19 cellular contexts compared by ENCODE assay signal in genomic region chr19:3910105-3910504, GRCh38. TPM values are rescaled to one million over a fixed set of nuclear protein-coding genes. Genes with fewer than 3 reads are reported as not detected.
DNase-seq lines count a peak whose midpoint lies in the region; ATAC-seq and TF ChIP-seq lines count a peak whose summit lies in the region.
"Had no signal": no experiment of that assay in that cellular context is flagged by ENCODE, and none has a peak within 500 bp of the region (broad histone marks: within the 10 kb centered on the region; RNA-seq: fewer than 3 reads in every experiment).

No MANE protein-coding gene starts in this region.

- H3K4me2 ChIP-seq in osteoblast (ENCODE audit: insufficient read depth, low read length), result no peak overlapping the region

- H4K20me1 ChIP-seq in osteoblast (ENCODE audit: insufficient read depth, low read length), result no peaks in the 10 kb centered on the region

- POLR2A ChIA-PET in HEK293 (lab: Yijun Ruan, JAX), result interaction anchor here (0.6 kb wide), 1 partner anchor 23 kb away, joined by 3 read pairs; no protein-coding TSS in a partner anchor
- POLR2A ChIA-PET in WTC11 (lab: Charles Lee), result no interaction called here

- peaks cover 35% of the 10 kb centered on the region for H3K36me3 Mint-ChIP-seq in WTC11
- H3K36me3 Mint-ChIP-seq: CD4-positive, alpha-beta memory T cell had no signal

- no peak overlapping the region for H3K4me3 Mint-ChIP-seq in WTC11
- H3K4me3 Mint-ChIP-seq: CD4-positive, alpha-beta memory T cell; HFFc6 had no signal

- DNase-seq in WTC11 (ENCODE audit: low spot score) (no peak), osteoblast (ENCODE audit: insufficient read length, low spot score, missing footprints) (peak; percentile 31), NCI-H1105 treated with DMSO at 0.1 percent for 48 hours (lab: John Stamatoyannopoulos, UW) (no peak), ureter (ENCODE audit: low spot score) (no peak)
- DNase-seq: C1 segment of cervical spinal cord; Calu3; CD4-positive, alpha-beta memory T cell; COR-L47; DMS53; DMS79 treated with DMSO at 0.1 percent for 48 hours; GF-D8; GOT3; HCEC 1CT; HFFc6 had no signal

- H3K4me3 ChIP-seq in HEK293 (ENCODE audit: low read depth, low read length), result no peak overlapping the region
- H3K4me3 ChIP-seq in osteoblast (ENCODE audit: insufficient read depth, low read length), result no peak overlapping the region

- no peak overlapping the region for H2AFZ ChIP-seq in osteoblast (ENCODE audit: low read length)

- no peaks in the 10 kb centered on the region for H3K27me3 Mint-ChIP-seq in WTC11 (ENCODE audit: low read depth)
- H3K27me3 Mint-ChIP-seq: CD4-positive, alpha-beta memory T cell had no signal

- ATAC-seq in WTC11 (no peak), GM18870 (IDR thresholded peaks at IDR 0.05; ENCODE audit: unreplicated experiment) (no peak)

- TF ChIP-seq CTCF in HEK293 (tag by site-specific recombination; IDR thresholded peaks at IDR 0.05), result no peak
- TF ChIP-seq CTCF in WTC11 (IDR thresholded peaks at IDR 0.05), result no peak
- TF ChIP-seq CTCF in osteoblast (IDR thresholded peaks at IDR 0.05; ENCODE audit: extremely low read depth, low read depth, low read length), result no peak

- H3K79me2 ChIP-seq in osteoblast (ENCODE audit: insufficient read depth, low read length), result no peaks in the 10 kb centered on the region

- CTCF ChIA-PET in HEK293 (lab: Yijun Ruan, JAX), result no interaction called here
- CTCF ChIA-PET in WTC11 (lab: Charles Lee), result no interaction called here

- no peak overlapping the region for H3K27ac ChIP-seq in HEK293 (ENCODE audit: extremely low read depth, low read depth, low read length)
- no peak overlapping the region for H3K27ac ChIP-seq in osteoblast (ENCODE audit: low read depth, low read length)

- no peaks in the 10 kb centered on the region for H3K4me1 ChIP-seq in HEK293 (ENCODE audit: control insufficient read depth, insufficient read depth, low read length)
- H3K4me1 ChIP-seq in osteoblast (ENCODE audit: insufficient read depth, low read length), result no peaks in the 10 kb centered on the region

- H3K9me3 ChIP-seq in HEK293 (ENCODE audit: control insufficient read depth, insufficient read depth, low read depth, low read length) (no peaks in the 10 kb centered on the region), osteoblast (ENCODE audit: low read depth, low read length) (peaks cover 2% of the 10 kb centered on the region)

- H3K4me1 Mint-ChIP-seq in WTC11, result no peaks in the 10 kb centered on the region
- H3K4me1 Mint-ChIP-seq: CD4-positive, alpha-beta memory T cell had no signal

- peaks cover 14% of the 10 kb centered on the region for H3K9me3 Mint-ChIP-seq in WTC11

- no peaks in the 10 kb centered on the region for H3K27me3 ChIP-seq in osteoblast (ENCODE audit: insufficient read depth, low read length)

- no peak overlapping the region for H3K27ac Mint-ChIP-seq in WTC11
- H3K27ac Mint-ChIP-seq: HFFc6 had no signal

- H3K36me3 ChIP-seq in HEK293 (ENCODE audit: control insufficient read depth in 2 of 2, insufficient read depth in 1 of 2, low read length in 2 of 2), result no peaks in the 10 kb centered on the region
- H3K36me3 ChIP-seq in osteoblast (ENCODE audit: insufficient read depth, low read length), result no peaks in the 10 kb centered on the region

TF ChIP-seq in HEK293, 187 proteins besides CTCF, POLR2A, EP300 and RAD21 (continues in another document):
- TF ChIP-seq ZNF658 (tag by site-specific recombination; IDR thresholded peaks at IDR 0.05), result no peak
- no peak for TF ChIP-seq ZSCAN16 (tag by site-specific recombination; IDR thresholded peaks at IDR 0.05)
- TF ChIP-seq YY1 (tag by site-specific recombination; IDR thresholded peaks at IDR 0.05), result no peak
- no peak for TF ChIP-seq ZFHX2 (tag by site-specific recombination; conservative IDR thresholded peaks at IDR 0.05)
- no peak for TF ChIP-seq ZNF223 (tag by site-specific recombination; IDR thresholded peaks at IDR 0.05)
- no peak for TF ChIP-seq ZBTB11 (tag by site-specific recombination; conservative IDR thresholded peaks at IDR 0.05; ENCODE audit: low read depth)
- 0 out of 2 replicates have a peak, but pooled peaks have one; percentile 25 for TF ChIP-seq ZNF76 (tag by site-specific recombination; IDR thresholded peaks at IDR 0.05; ENCODE audit: borderline replicate concordance, low read depth)
- TF ChIP-seq ZNF660 (tag by site-specific recombination; IDR thresholded peaks at IDR 0.05), result no peak
- TF ChIP-seq KLF1 (tag by site-specific recombination; IDR thresholded peaks at IDR 0.05), result no peak

TF ChIP-seq in WTC11, 78 proteins besides CTCF, POLR2A, EP300 and RAD21:
- TF ChIP-seq GTF2I (CRISPR knock-in tag; conservative IDR thresholded peaks at IDR 0.05), result 0 out of 2 replicates have a peak, but pooled peaks have one; percentile 58
- TF ChIP-seq SOX15 (CRISPR knock-in tag; IDR thresholded peaks at IDR 0.05), result no peak
- no peak for TF ChIP-seq MLX (CRISPR knock-in tag; IDR thresholded peaks at IDR 0.05)
- TF ChIP-seq CREM (CRISPR knock-in tag; IDR thresholded peaks at IDR 0.05), result no peak
- no peak for TF ChIP-seq JAZF1 (CRISPR knock-in tag; IDR thresholded peaks at IDR 0.05)

RNA-seq across cellular contexts. Expression of gene NMRK2, which starts 22.8 kb away (rescaled TPM):
- total RNA-seq in WTC11 (2021) (50.4 to 61.9 TPM (median 51.1 TPM) in 3 replicates), osteoblast (not detected in 2 replicates), ureter (not detected)
- total RNA-seq: A172; A673; Calu3; CD4-positive, alpha-beta memory T cell; Daoy; HFFc6 had no signal

RNA-seq across cellular contexts. Expression of gene ATCAY, which starts 29.6 kb away (rescaled TPM):
- total RNA-seq in WTC11 (2021) (21.1 to 23.5 TPM (median 21.3 TPM) in 3 replicates), osteoblast (not detected in 2 replicates), ureter (4.9 TPM)
- total RNA-seq: A172; Calu3; CD4-positive, alpha-beta memory T cell; HFFc6 had no signal

RNA-seq across cellular contexts. Expression of gene ZFR2, which starts 41.3 kb away (rescaled TPM):
- 17.5 to 25.5 TPM (median 22.6 TPM) in 3 replicates for total RNA-seq in WTC11 (2021)
- not detected in 2 replicates for total RNA-seq in osteoblast
- total RNA-seq in ureter, result 0.91 TPM
- total RNA-seq: A172, Calu3, HFFc6 had no signal

Comparison
In these comparisons a context has a peak if more than half of its experiments do, and no peak if none do; other contexts are left out.
1. RNA of gene NMRK2, which starts 22.8 kb away (total RNA-seq): 50.4 to 61.9 TPM in WTC11; not detected in ureter (single experiment) and not detected in osteoblast; every median in the first group is over 10 times any median in the second.